ENCODE assay signal across 1 cellular context in genomic region chr11:269146-269890, GRCh38.
A peak's percentile ranks its signal among the peaks of the same experiment; 100 is the strongest.
TF ChIP-seq lines count a peak whose summit lies in the region.

No MANE protein-coding gene starts in this region.

TF ChIP-seq in GM12878, 131 proteins besides CTCF, POLR2A, EP300 and RAD21 (continued from another document):
- TF ChIP-seq ZNF592 (IDR thresholded peaks at IDR 0.05) = no peak
- TF ChIP-seq RUNX3 (IDR thresholded peaks at IDR 0.05; ENCODE audit: low read length) = peak; percentile 95
- TF ChIP-seq RCOR1 (conservative IDR thresholded peaks at IDR 0.05; ENCODE audit: low read depth, low read length) = 0 out of 2 replicates have a peak, but pooled peaks have one; percentile 82
- TF ChIP-seq KDM1A (IDR thresholded peaks at IDR 0.05; ENCODE audit: borderline replicate concordance) = no peak
- TF ChIP-seq ZNF24 (IDR thresholded peaks at IDR 0.05) = peak; percentile 67; the same call in 1 of the 2 replicates
- TF ChIP-seq MLLT1 (IDR thresholded peaks at IDR 0.05) = peak; percentile 52; the same call in 1 of the 2 replicates
- TF ChIP-seq JUND (IDR thresholded peaks at IDR 0.05; ENCODE audit: low read depth, low read length) = peak; percentile 84
- TF ChIP-seq TCF7 (IDR thresholded peaks at IDR 0.05; ENCODE audit: borderline replicate concordance) = no peak
- TF ChIP-seq TCF3 (IDR thresholded peaks at IDR 0.05; ENCODE audit: borderline replicate concordance, insufficient read depth, low read depth, low read length) = peak; percentile 88; the same call in 1 of the 2 replicates
- TF ChIP-seq JUNB (IDR thresholded peaks at IDR 0.05) = peak; percentile 97
- peak in 1 of 2 experiments; percentile 73; a peak in 2 of 4 replicates for TF ChIP-seq SRF (IDR thresholded peaks at IDR 0.05; ENCODE audit: low read depth in 2 of 2, low read length in 2 of 2)
- TF ChIP-seq ZNF622 (IDR thresholded peaks at IDR 0.05) = no peak
- no peak for TF ChIP-seq ZZZ3 (IDR thresholded peaks at IDR 0.05; ENCODE audit: control insufficient read depth, insufficient read length, low read depth)
- TF ChIP-seq YY1 (IDR thresholded peaks at IDR 0.05; ENCODE audit: low read depth, low read length) = peak; percentile 25; the same call in 1 of the 2 replicates
- TF ChIP-seq GABPA (IDR thresholded peaks at IDR 0.05; ENCODE audit: low read depth) = peak; percentile 59; the same call in 1 of the 2 replicates
- peak; percentile 90 for TF ChIP-seq ZNF384 (IDR thresholded peaks at IDR 0.05; ENCODE audit: borderline replicate concordance, low read depth, low read length)
- no peak for TF ChIP-seq RELA (IDR thresholded peaks at IDR 0.05; ENCODE audit: borderline replicate concordance, partially characterized antibody)
- peak; percentile 75; the same call in 1 of the 2 replicates for TF ChIP-seq ZBED1 (IDR thresholded peaks at IDR 0.05; ENCODE audit: borderline replicate concordance)
- peak; percentile 74; the same call in 1 of the 2 replicates for TF ChIP-seq MEF2A (IDR thresholded peaks at IDR 0.05; ENCODE audit: insufficient read depth, low read depth, low read length)
- no peak for TF ChIP-seq SUZ12 (IDR thresholded peaks at IDR 0.05; ENCODE audit: unreplicated experiment)
- TF ChIP-seq E2F8 (IDR thresholded peaks at IDR 0.05; ENCODE audit: low read depth, partially characterized antibody) = no peak
